14 cellular contexts compared by ENCODE assay signal in genomic region chr20:32678948-32679347, GRCh38. TPM values are rescaled to one million over a fixed set of nuclear protein-coding genes. Genes with fewer than 3 reads are reported as not detected.
DNase-seq lines count a peak whose midpoint lies in the region; ATAC-seq and TF ChIP-seq lines count a peak whose summit lies in the region.
"Had no signal": no experiment of that assay in that cellular context is flagged by ENCODE, and none has a peak within 500 bp of the region (broad histone marks: within the 10 kb centered on the region; RNA-seq: fewer than 3 reads in every experiment).

No MANE protein-coding gene starts in this region.

- H3K27me3 ChIP-seq in heart left ventricle, result no peaks in the 10 kb centered on the region
- no peaks in the 10 kb centered on the region for H3K27me3 ChIP-seq in psoas muscle (ENCODE audit: insufficient read depth in 3 of 3, low read length in 2 of 3)
- H3K27me3 ChIP-seq in CD8-positive, alpha-beta memory T cell (ENCODE audit: insufficient read depth, low read length, poor library complexity, severe bottlenecking), result no peaks in the 10 kb centered on the region
- no peaks in the 10 kb centered on the region for H3K27me3 ChIP-seq in trophoblast cell (ENCODE audit: insufficient read depth, low read length)
- H3K27me3 ChIP-seq: esophagus muscularis mucosa, SJSA1, upper lobe of right lung had no signal

- no peak overlapping the region for H4K91ac ChIP-seq in trophoblast cell (ENCODE audit: low read depth, low read length)

- peaks cover 0 to 4% (median 0%) of the 10 kb centered on the region in 3 donors for H3K36me3 Mint-ChIP-seq in CD8-positive, alpha-beta memory T cell
- H3K36me3 Mint-ChIP-seq in activated T-cell treated with anti-CD3 and anti-CD28 coated beads, Interleukin-2, amount 50 U/mL, for 72 hours (ENCODE audit: insufficient read depth in 2 of 2), result no peaks in the 10 kb centered on the region
- H3K36me3 Mint-ChIP-seq: activated naive CD4-positive, alpha-beta T cell treated with anti-CD3 and anti-CD28 coated beads, Interleukin-2, amount 50 U/mL, for 72 hours; naive thymus-derived CD8-positive, alpha-beta T cell had no signal

- DNase-seq in H4 (ENCODE audit: low spot score), result peak; percentile 32
- DNase-seq in RPMI7951 (ENCODE audit: low read depth), result peak; percentile 91
- DNase-seq in heart left ventricle, result peak in 3 of 5 donors; percentile 47 to 65 (median 61)
- DNase-seq in psoas muscle, result peak in 1 of 2 donors; percentile 48
- DNase-seq in CD8-positive, alpha-beta memory T cell, result no peak
- no peak for DNase-seq in trophoblast cell
- no peak for DNase-seq in erythroblast (lab: John Stamatoyannopoulos, UW)
- DNase-seq in activated T-cell treated with anti-CD3 and anti-CD28 coated beads, Interleukin-2, amount 50 U/mL, for 72 hours, result no peak
- DNase-seq: naive thymus-derived CD8-positive, alpha-beta T cell; upper lobe of right lung; WERI-Rb-1 had no signal

- no peak overlapping the region for H2AFZ ChIP-seq in trophoblast cell (ENCODE audit: insufficient read depth, low read length, poor library complexity)

- H2BK5ac ChIP-seq in trophoblast cell (ENCODE audit: low read depth, low read length, poor library complexity), result no peak overlapping the region

- POLR2A ChIA-PET in CD8-positive, alpha-beta memory T cell (lab: Charles Lee), result no interaction called here

- no peak overlapping the region for H3K9ac ChIP-seq in trophoblast cell (ENCODE audit: low read length)

- CTCF ChIA-PET in CD8-positive, alpha-beta memory T cell (lab: Charles Lee), result interaction anchor here (2.4 kb wide), 1 partner anchor 100 kb away, joined by 12 read pairs; no protein-coding TSS in a partner anchor

- H3K27me3 Mint-ChIP-seq in CD8-positive, alpha-beta memory T cell, result peaks cover 0 to 3% of the 10 kb centered on the region in 2 donors
- no peaks in the 10 kb centered on the region for H3K27me3 Mint-ChIP-seq in activated T-cell treated with anti-CD3 and anti-CD28 coated beads, Interleukin-2, amount 50 U/mL, for 72 hours (ENCODE audit: low read depth)
- H3K27me3 Mint-ChIP-seq: naive thymus-derived CD8-positive, alpha-beta T cell had no signal

- H4K12ac ChIP-seq in trophoblast cell (ENCODE audit: low read depth, low read length), result no peak overlapping the region

- H3K4me1 ChIP-seq in heart left ventricle (peaks cover 0 to 15% (median 0%) of the 10 kb centered on the region in 12 donors), psoas muscle (no peaks in the 10 kb centered on the region), trophoblast cell (ENCODE audit: control insufficient read depth in 1 of 2, insufficient read depth in 2 of 2, low read length in 2 of 2) (peaks cover 15 to 20% of the 10 kb centered on the region in 2 experiments)
- peaks cover 13% of the 10 kb centered on the region for H3K4me1 ChIP-seq in CD8-positive, alpha-beta memory T cell (ENCODE audit: insufficient read depth, low read length)
- H3K4me1 ChIP-seq: SJSA1 had no signal

- H3K4me1 Mint-ChIP-seq in CD8-positive, alpha-beta memory T cell, result peaks cover 8 to 11% (median 10%) of the 10 kb centered on the region in 3 donors
- peaks cover 22% of the 10 kb centered on the region for H3K4me1 Mint-ChIP-seq in activated T-cell treated with anti-CD3 and anti-CD28 coated beads, Interleukin-2, amount 50 U/mL, for 72 hours (ENCODE audit: low read depth)

- H3K9me3 Mint-ChIP-seq in CD8-positive, alpha-beta memory T cell, result no peaks in the 10 kb centered on the region
- H3K9me3 Mint-ChIP-seq in activated T-cell treated with anti-CD3 and anti-CD28 coated beads, Interleukin-2, amount 50 U/mL, for 72 hours, result no peaks in the 10 kb centered on the region
- H3K9me3 Mint-ChIP-seq: activated naive CD4-positive, alpha-beta T cell treated with anti-CD3 and anti-CD28 coated beads, Interleukin-2, amount 50 U/mL, for 72 hours; naive thymus-derived CD8-positive, alpha-beta T cell had no signal

- H3K27ac ChIP-seq in heart left ventricle, result no peak overlapping the region
- no peak overlapping the region for H3K27ac ChIP-seq in psoas muscle
- H3K27ac ChIP-seq in CD8-positive, alpha-beta memory T cell (ENCODE audit: low read depth, low read length), result no peak overlapping the region
- no peak overlapping the region for H3K27ac ChIP-seq in trophoblast cell (ENCODE audit: low read depth, low read length)
- H3K27ac ChIP-seq: esophagus muscularis mucosa, SJSA1, upper lobe of right lung, WERI-Rb-1 had no signal

- no peak overlapping the region for H3K23ac ChIP-seq in trophoblast cell (ENCODE audit: low read length)

- H3K36me3 ChIP-seq in heart left ventricle (no peaks in the 10 kb centered on the region), psoas muscle (ENCODE audit: insufficient read depth in 1 of 2, low read depth in 1 of 2) (no peaks in the 10 kb centered on the region), trophoblast cell (ENCODE audit: control insufficient read depth in 1 of 2, insufficient read depth in 2 of 2, low read length in 2 of 2) (no peaks in the 10 kb centered on the region)
- H3K36me3 ChIP-seq in CD8-positive, alpha-beta memory T cell (ENCODE audit: insufficient read depth, low read length), result no peaks in the 10 kb centered on the region
- H3K36me3 ChIP-seq: esophagus muscularis mucosa, SJSA1, upper lobe of right lung, WERI-Rb-1 had no signal

- no peak overlapping the region for H2BK120ac ChIP-seq in trophoblast cell (ENCODE audit: insufficient read depth, low read length, poor library complexity)

- intact Hi-C loops in heart left ventricle (cut with DNase I), result loop anchor here in 3 of 10 donors (2.0 to 5.0 kb wide), 2 partner anchors 83 to 100 kb away; partner anchors contain the start of gene DNMT3B (in 2 of the 3)
- intact Hi-C loops in psoas muscle (cut with DNase I), result loop anchor here in 1 of 2 donors (10.0 kb wide), 1 partner anchor 616 kb away; no protein-coding TSS in a partner anchor

- H3K4ac ChIP-seq in trophoblast cell (ENCODE audit: low read depth, low read length), result no peak overlapping the region

- no peak overlapping the region for H4K8ac ChIP-seq in trophoblast cell (ENCODE audit: low read depth, low read length)

- H3K18ac ChIP-seq in trophoblast cell (ENCODE audit: low read length), result no peak overlapping the region

- H2BK12ac ChIP-seq in trophoblast cell (ENCODE audit: low read length), result no peak overlapping the region

- no peak overlapping the region for H3K4me3 ChIP-seq in heart left ventricle
- H3K4me3 ChIP-seq in psoas muscle, result no peak overlapping the region
- H3K4me3 ChIP-seq in CD8-positive, alpha-beta memory T cell (ENCODE audit: low read length), result no peak overlapping the region
- no peak overlapping the region for H3K4me3 ChIP-seq in trophoblast cell (ENCODE audit: low read depth, low read length)
- H3K4me3 ChIP-seq: esophagus muscularis mucosa, SJSA1, upper lobe of right lung had no signal

- H3K4me2 ChIP-seq in trophoblast cell (ENCODE audit: low read length), result no peak overlapping the region

- H3K14ac ChIP-seq in trophoblast cell (ENCODE audit: low read length), result no peak overlapping the region

- TF ChIP-seq CTCF in heart left ventricle (IDR thresholded peaks at IDR 0.05) (no peak), psoas muscle (IDR thresholded peaks at IDR 0.05) (no peak)

- H3K9me3 ChIP-seq in heart left ventricle, result no peaks in the 10 kb centered on the region
- H3K9me3 ChIP-seq in psoas muscle, result no peaks in the 10 kb centered on the region
- H3K9me3 ChIP-seq in CD8-positive, alpha-beta memory T cell (ENCODE audit: low read length), result no peaks in the 10 kb centered on the region
- H3K9me3 ChIP-seq in trophoblast cell (ENCODE audit: insufficient read depth, low read depth, low read length), result no peaks in the 10 kb centered on the region
- H3K9me3 ChIP-seq: esophagus muscularis mucosa, SJSA1, upper lobe of right lung had no signal

- no peak overlapping the region for H2AK5ac ChIP-seq in trophoblast cell (ENCODE audit: low read length)

- H3K4me3 Mint-ChIP-seq in CD8-positive, alpha-beta memory T cell, result no peak overlapping the region
- no peak overlapping the region for H3K4me3 Mint-ChIP-seq in activated T-cell treated with anti-CD3 and anti-CD28 coated beads, Interleukin-2, amount 50 U/mL, for 72 hours
- H3K4me3 Mint-ChIP-seq: naive thymus-derived CD8-positive, alpha-beta T cell had no signal

- no peak for TF ChIP-seq POLR2A in heart left ventricle (IDR thresholded peaks at IDR 0.05)
- TF ChIP-seq POLR2A in erythroblast (IDR thresholded peaks at IDR 0.05; ENCODE audit: low read length), result no peak

- peak; percentile 58 to 77 (median 68) for ATAC-seq in heart left ventricle
- peak; percentile 65 to 80 (median 72) for ATAC-seq in psoas muscle
- no peak for ATAC-seq in activated T-cell treated with anti-CD3 and anti-CD28 coated beads, Interleukin-2, amount 50 U/mL, for 72 hours (replicated peaks in 1 of 2)
- ATAC-seq: activated naive CD4-positive, alpha-beta T cell treated with anti-CD3 and anti-CD28 coated beads, Interleukin-2, amount 50 U/mL, for 72 hours; naive thymus-derived CD8-positive, alpha-beta T cell; upper lobe of right lung had no signal

- 47 to 54% (median 49%) methylated on average over 6 of the region's 6 CpGs for WGBS in heart left ventricle, 4 donors
- 20 to 59% (median 36%) methylated on average over 5 to 6 of the region's 6 CpGs for WGBS in psoas muscle, 3 donors
- no CpG with 5 or more reads among the region's 6 CpGs for WGBS in trophoblast cell (ENCODE audit: extremely low coverage, insufficient coverage, insufficient read length)

- no peak overlapping the region for H3K27ac Mint-ChIP-seq in CD8-positive, alpha-beta memory T cell
- H3K27ac Mint-ChIP-seq in activated T-cell treated with anti-CD3 and anti-CD28 coated beads, Interleukin-2, amount 50 U/mL, for 72 hours, result no peak overlapping the region

- H3K79me2 ChIP-seq in trophoblast cell (ENCODE audit: control insufficient read depth, insufficient read depth, low read length, poor library complexity), result no peaks in the 10 kb centered on the region

- H3K79me1 ChIP-seq in trophoblast cell (ENCODE audit: low read length), result peaks cover 13% of the 10 kb centered on the region

RNA-seq across cellular contexts. Expression of gene C20orf203, which starts 5.2 kb away (rescaled TPM):
- not detected in 2 replicates for total RNA-seq in H4 (2014; rRNA removed; shearing (Covaris generic))
- total RNA-seq in RPMI7951 (2014; rRNA removed; shearing (Covaris generic)), result not detected in 2 replicates
- total RNA-seq in heart left ventricle (under 1 TPM in 3 of 9 donors, not detected in 6; 0.05 to 0.19 (median 0.07) TPM), psoas muscle (under 1 TPM in 1 of 4 donors, not detected in 3; 0.04 TPM)
- polyA plus RNA-seq in heart left ventricle (not detected), psoas muscle (not detected)
- not detected for total RNA-seq in CD8-positive, alpha-beta memory T cell
- not detected for polyA plus RNA-seq in CD8-positive, alpha-beta memory T cell
- polyA plus RNA-seq in trophoblast cell (2013), result 0.01 TPM in 1 of 2 replicates, not detected in the other
- under 1 TPM; 0.16 to 0.17 TPM for total RNA-seq in activated T-cell treated with anti-CD3 and anti-CD28 coated beads, Interleukin-2, amount 50 U/mL, for 72 hours
- total RNA-seq: SJSA1 had no signal

Comparison
In these comparisons a context has a peak if more than half of its experiments do, and no peak if none do; other contexts are left out.
1. DNase-seq: peak in H4 (single experiment), RPMI7951 (single experiment) and heart left ventricle (3 of 5); none in CD8-positive, alpha-beta memory T cell (0 of 5), trophoblast cell (0 of 2), erythroblast (0 of 2) and activated T-cell treated with anti-CD3 and anti-CD28 coated beads, Interleukin-2, amount 50 U/mL, for 72 hours (0 of 2).
2. ATAC-seq: peak in heart left ventricle (4 of 4) and psoas muscle (4 of 4); none in activated T-cell treated with anti-CD3 and anti-CD28 coated beads, Interleukin-2, amount 50 U/mL, for 72 hours (0 of 2).